Comparison of ENCODE assay signal across 23 cellular contexts in the genomic region with DNA sequence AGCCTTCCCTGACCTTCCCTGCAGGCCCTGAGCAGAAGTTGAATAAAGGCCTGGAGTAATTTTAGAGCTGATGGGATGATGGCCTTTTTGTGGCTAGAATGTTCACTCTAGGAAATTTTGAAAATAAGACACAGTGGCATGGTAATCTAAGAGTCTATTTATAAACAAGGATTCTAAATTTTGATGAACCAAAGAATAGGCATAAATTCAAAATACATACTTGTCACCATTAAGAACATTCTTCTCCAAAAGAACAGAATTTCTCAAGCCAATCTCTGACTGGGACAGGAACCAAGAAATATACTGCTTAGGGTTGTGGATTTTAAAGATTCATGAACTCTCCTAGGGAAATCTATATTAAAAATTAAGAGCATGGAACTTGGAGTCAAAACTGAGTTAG.
"Had no signal": no experiment of that assay in that cellular context is flagged by ENCODE, and none has a peak within 500 bp of the region (broad histone marks: within the 10 kb centered on the region; RNA-seq: fewer than 3 reads in every experiment).

No MANE protein-coding gene starts in this region.

- H3K4me3 ChIP-seq: coronary artery, gastroesophageal sphincter, heart left ventricle, hepatocyte, prostate gland, right atrium auricular region, testis, tibial artery had no signal

- H3K9me3 Mint-ChIP-seq: effector memory CD8-positive, alpha-beta T cell; naive thymus-derived CD8-positive, alpha-beta T cell; stimulated activated effector memory CD8-positive, alpha-beta T cell treated with anti-CD3 and anti-CD28 coated beads, Interleukin-12 subunit alpha, Interleukin-12 subunit beta, amount 100 ng/mL, for 72 hours; type B pancreatic cell had no signal

- H3K27me3 ChIP-seq: foreskin keratinocyte, gastroesophageal sphincter, heart left ventricle, hepatocyte, neutrophil, right atrium auricular region, testis, tibial artery had no signal

- H3K27ac ChIP-seq: foreskin keratinocyte, gastroesophageal sphincter, heart left ventricle, hepatocyte, neutrophil, prostate gland, right atrium auricular region, testis had no signal

- H3K4me3 Mint-ChIP-seq: effector memory CD8-positive, alpha-beta T cell; stimulated activated effector memory CD8-positive, alpha-beta T cell treated with anti-CD3 and anti-CD28 coated beads, Interleukin-12 subunit alpha, Interleukin-12 subunit beta, amount 100 ng/mL, for 72 hours; type B pancreatic cell had no signal

- DNase-seq: dermis blood vessel endothelial cell; effector memory CD8-positive, alpha-beta T cell; foreskin keratinocyte; heart left ventricle; kidney; stimulated activated CD4-positive, alpha-beta T cell treated with anti-CD3 and anti-CD28 coated beads, Interleukin-2, amount 100 ng/mL, for 24 hours; stimulated activated CD4-positive, alpha-beta T cell treated with anti-CD3 and anti-CD28 coated beads, Interleukin-4, amount 100 ng/mL, for 24 hours; stimulated activated naive CD8-positive, alpha-beta T cell treated with anti-CD3 and anti-CD28 coated beads, Interleukin-15, Interleukin-2, amounts not matched to agents 100 U/mL and 50 U/mL, for 24 hours; substantia nigra; testis; tibial artery had no signal

- H3K4me1 Mint-ChIP-seq: stimulated activated effector memory CD8-positive, alpha-beta T cell treated with anti-CD3 and anti-CD28 coated beads, Interleukin-12 subunit alpha, Interleukin-12 subunit beta, amount 100 ng/mL, for 72 hours had no signal

- H3K36me3 ChIP-seq: gastroesophageal sphincter, heart left ventricle, neutrophil, prostate gland, right atrium auricular region, tibial artery had no signal

- H3K4me1 ChIP-seq: prostate gland, right atrium auricular region, testis had no signal

- FAIRE-seq: endometrium, kidney had no signal

- H3K9me3 ChIP-seq: gastroesophageal sphincter, heart left ventricle, neutrophil, prostate gland, right atrium auricular region, testis, tibial artery had no signal

- H3K27ac Mint-ChIP-seq: effector memory CD8-positive, alpha-beta T cell; stimulated activated effector memory CD8-positive, alpha-beta T cell treated with anti-CD3 and anti-CD28 coated beads, Interleukin-12 subunit alpha, Interleukin-12 subunit beta, amount 100 ng/mL, for 72 hours; type B pancreatic cell had no signal

- H3K27me3 Mint-ChIP-seq: effector memory CD8-positive, alpha-beta T cell; type B pancreatic cell had no signal

- H3K36me3 Mint-ChIP-seq: naive thymus-derived CD8-positive, alpha-beta T cell; stimulated activated effector memory CD8-positive, alpha-beta T cell treated with anti-CD3 and anti-CD28 coated beads, Interleukin-12 subunit alpha, Interleukin-12 subunit beta, amount 100 ng/mL, for 72 hours; type B pancreatic cell had no signal

- ATAC-seq: effector memory CD8-positive, alpha-beta T cell; foreskin keratinocyte; gastroesophageal sphincter; heart left ventricle; left lobe of liver; naive thymus-derived CD8-positive, alpha-beta T cell; sciatic nerve; stimulated activated effector memory CD8-positive, alpha-beta T cell treated with anti-CD3 and anti-CD28 coated beads, Interleukin-12 subunit alpha, Interleukin-12 subunit beta, amount 100 ng/mL, for 72 hours; stimulated activated naive CD8-positive, alpha-beta T cell treated with anti-CD3 and anti-CD28 coated beads, Interleukin-15, Interleukin-2, amounts not matched to agents 100 U/mL and 50 U/mL, for 24 hours had no signal
